ENCODE assay signal across 14 cellular contexts in genomic region chr12:49536526-49537195, GRCh38. TPM values are rescaled to one million over a fixed set of nuclear protein-coding genes. Genes with fewer than 3 reads are reported as not detected.
A peak's percentile ranks its signal among the peaks of the same experiment; 100 is the strongest.
DNase-seq lines count a peak whose midpoint lies in the region; ATAC-seq, FAIRE-seq and TF ChIP-seq lines count a peak whose summit lies in the region.
"Had no signal": no experiment of that assay in that cellular context is flagged by ENCODE, and none has a peak within 500 bp of the region (broad histone marks: within the 10 kb centered on the region; RNA-seq: fewer than 3 reads in every experiment).

No MANE protein-coding gene starts in this region.

- intact Hi-C loops in activated T-helper 1 cell treated with anti-CD3 and anti-CD28 coated beads, Interleukin-12 subunit alpha, Interleukin-12 subunit beta, Interleukin-2, Interleukin-4 antibody, amounts not matched to agents 30 ng/mL and 10 ng/mL and 1 ng/mL, durations not matched to agents 14 hours and 24 hours and 36 hours (cut with micrococcal nuclease), result loop anchor here (5.0 kb wide), 1 partner anchor 86 kb away; the partner anchor contains the start of gene PRPF40B

- ATAC-seq in HG03432 (IDR thresholded peaks at IDR 0.05; ENCODE audit: unreplicated experiment), result no peak
- ATAC-seq: sciatic nerve had no signal

- no peak for FAIRE-seq in RCC 7860 (lab: Jason Lieb, UNC)
- FAIRE-seq: G401.6 had no signal

- no peaks in the 10 kb centered on the region for H3K36me3 Mint-ChIP-seq in activated T-helper 1 cell treated with anti-CD3 and anti-CD28 coated beads, Interleukin-12 subunit alpha, Interleukin-12 subunit beta, Interleukin-2, Interleukin-4 antibody, amounts not matched to agents 30 ng/mL and 10 ng/mL and 1 ng/mL, durations not matched to agents 14 hours and 24 hours and 36 hours (ENCODE audit: low read depth)
- H3K36me3 Mint-ChIP-seq in nephron progenitor cell (ENCODE audit: low read depth), result no peaks in the 10 kb centered on the region

- H3K27ac Mint-ChIP-seq in activated T-helper 1 cell treated with anti-CD3 and anti-CD28 coated beads, Interleukin-12 subunit alpha, Interleukin-12 subunit beta, Interleukin-2, Interleukin-4 antibody, amounts not matched to agents 30 ng/mL and 10 ng/mL and 1 ng/mL, durations not matched to agents 14 hours and 24 hours and 36 hours, result no peak overlapping the region
- no peak overlapping the region for H3K27ac Mint-ChIP-seq in nephron progenitor cell

- no peak overlapping the region for H3K4me3 ChIP-seq in HL-60 (replicated peaks; ENCODE audit: insufficient read depth, low read length)

- DNase-seq in SIG-M5 treated with dmso at 0.1 percent for 504 hours (lab: John Stamatoyannopoulos, UW; ENCODE audit: unreplicated experiment) (peak; percentile 63), SIG-M5 (lab: John Stamatoyannopoulos, UW) (no peak), HL-60 (ENCODE audit: low read depth in 1 of 2, low spot score in 1 of 2) (peak; percentile 45 to 57), nephron progenitor cell (no peak), RCC 7860 (ENCODE audit: low spot score) (no peak), COLO829 (ENCODE audit: low spot score) (no peak)
- no peak for DNase-seq in activated T-helper 1 cell treated with anti-CD3 and anti-CD28 coated beads, Interleukin-12 subunit alpha, Interleukin-12 subunit beta, Interleukin-2, Interleukin-4 antibody, amounts not matched to agents 30 ng/mL and 10 ng/mL and 1 ng/mL, durations not matched to agents 14 hours and 24 hours and 36 hours (ENCODE audit: low spot score)
- DNase-seq: activated T-cell treated with anti-CD3 and anti-CD28 coated beads, Interleukin-2, amount 50 U/mL, for 1 hour; stimulated activated CD4-positive, alpha-beta T cell treated with anti-CD3 and anti-CD28 coated beads, Interleukin-4, amount 100 ng/mL, for 1 hour had no signal

- peak overlapping the region; percentile 39 for H3K4me3 Mint-ChIP-seq in activated T-helper 1 cell treated with anti-CD3 and anti-CD28 coated beads, Interleukin-12 subunit alpha, Interleukin-12 subunit beta, Interleukin-2, Interleukin-4 antibody, amounts not matched to agents 30 ng/mL and 10 ng/mL and 1 ng/mL, durations not matched to agents 14 hours and 24 hours and 36 hours
- H3K4me3 Mint-ChIP-seq in nephron progenitor cell, result peak overlapping the region; percentile 75

- no peaks in the 10 kb centered on the region for H3K9me3 Mint-ChIP-seq in activated T-helper 1 cell treated with anti-CD3 and anti-CD28 coated beads, Interleukin-12 subunit alpha, Interleukin-12 subunit beta, Interleukin-2, Interleukin-4 antibody, amounts not matched to agents 30 ng/mL and 10 ng/mL and 1 ng/mL, durations not matched to agents 14 hours and 24 hours and 36 hours
- no peaks in the 10 kb centered on the region for H3K9me3 Mint-ChIP-seq in nephron progenitor cell

- peaks cover 24% of the 10 kb centered on the region for H3K27me3 ChIP-seq in HL-60 (ENCODE audit: insufficient read depth, poor library complexity, severe bottlenecking)

- no peak overlapping the region for H3K27ac ChIP-seq in HL-60 (replicated peaks)
- H3K27ac ChIP-seq: 22Rv1 had no signal

- TF ChIP-seq CTCF in HL-60 (IDR thresholded peaks at IDR 0.05; ENCODE audit: insufficient read depth, low read length) (no peak), nephron progenitor cell (IDR thresholded peaks at IDR 0.05) (no peak)

- H3K27me3 Mint-ChIP-seq in activated T-helper 1 cell treated with anti-CD3 and anti-CD28 coated beads, Interleukin-12 subunit alpha, Interleukin-12 subunit beta, Interleukin-2, Interleukin-4 antibody, amounts not matched to agents 30 ng/mL and 10 ng/mL and 1 ng/mL, durations not matched to agents 14 hours and 24 hours and 36 hours (ENCODE audit: insufficient read depth), result peaks cover 42% of the 10 kb centered on the region
- peaks cover 76% of the 10 kb centered on the region for H3K27me3 Mint-ChIP-seq in nephron progenitor cell (ENCODE audit: low read depth, poor library complexity)

- H3K4me1 Mint-ChIP-seq in activated T-helper 1 cell treated with anti-CD3 and anti-CD28 coated beads, Interleukin-12 subunit alpha, Interleukin-12 subunit beta, Interleukin-2, Interleukin-4 antibody, amounts not matched to agents 30 ng/mL and 10 ng/mL and 1 ng/mL, durations not matched to agents 14 hours and 24 hours and 36 hours (ENCODE audit: low read depth), result no peaks in the 10 kb centered on the region
- peaks cover 34% of the 10 kb centered on the region for H3K4me1 Mint-ChIP-seq in nephron progenitor cell

RNA-seq across cellular contexts. Expression of gene KCNH3, which starts 2.2 kb away (rescaled TPM):
- total RNA-seq in activated T-helper 1 cell treated with anti-CD3 and anti-CD28 coated beads, Interleukin-12 subunit alpha, Interleukin-12 subunit beta, Interleukin-2, Interleukin-4 antibody, amounts not matched to agents 30 ng/mL and 10 ng/mL and 1 ng/mL, durations not matched to agents 14 hours and 24 hours and 36 hours, result 0.93 and 1.6 TPM in 2 replicates
- total RNA-seq: dermis blood vessel endothelial cell had no signal

RNA-seq across cellular contexts. Expression of gene MCRS1, which starts 31.3 kb away (rescaled TPM):
- total RNA-seq in activated T-helper 1 cell treated with anti-CD3 and anti-CD28 coated beads, Interleukin-12 subunit alpha, Interleukin-12 subunit beta, Interleukin-2, Interleukin-4 antibody, amounts not matched to agents 30 ng/mL and 10 ng/mL and 1 ng/mL, durations not matched to agents 14 hours and 24 hours and 36 hours, result 77.1 and 77.9 TPM in 2 replicates

Comparison
In these comparisons a context has a peak if more than half of its experiments do, and no peak if none do; other contexts are left out.
1. DNase-seq: peak in SIG-M5 treated with dmso at 0.1 percent for 504 hours (single experiment) and HL-60 (2 of 2); none in SIG-M5 (single experiment), activated T-helper 1 cell treated with anti-CD3 and anti-CD28 coated beads, Interleukin-12 subunit alpha, Interleukin-12 subunit beta, Interleukin-2, Interleukin-4 antibody, amounts not matched to agents 30 ng/mL and 10 ng/mL and 1 ng/mL, durations not matched to agents 14 hours and 24 hours and 36 hours (single experiment), nephron progenitor cell (single experiment), RCC 7860 (single experiment) and COLO829 (single experiment).